ENCODE assay signal across 6 cellular contexts in genomic region chr15:22069267-22069666, GRCh38. TPM values are rescaled to one million over a fixed set of nuclear protein-coding genes. Genes with fewer than 3 reads are reported as not detected.
"Had no signal": no experiment of that assay in that cellular context is flagged by ENCODE, and none has a peak within 500 bp of the region (broad histone marks: within the 10 kb centered on the region; RNA-seq: fewer than 3 reads in every experiment).

No MANE protein-coding gene starts in this region.

RNA-seq across cellular contexts. Expression of gene OR4M2, which starts 11.1 kb away (rescaled TPM):
- total RNA-seq: HepG2, HT-29, HT1080, IMR-90, K562 had no signal
- polyA plus RNA-seq: HepG2, IgD-negative memory B cell, IMR-90, K562 had no signal
